9 cellular contexts compared by ENCODE assay signal in genomic region chr1:11893907-11894251, GRCh38. TPM values are rescaled to one million over a fixed set of nuclear protein-coding genes. Genes with fewer than 3 reads are reported as not detected.
DNase-seq lines count a peak whose midpoint lies in the region; ATAC-seq and TF ChIP-seq lines count a peak whose summit lies in the region.
"Had no signal": no experiment of that assay in that cellular context is flagged by ENCODE, and none has a peak within 500 bp of the region (broad histone marks: within the 10 kb centered on the region; RNA-seq: fewer than 3 reads in every experiment).

No MANE protein-coding gene starts in this region.

- H3K9ac ChIP-seq in parathyroid adenoma = no peak overlapping the region

- TF ChIP-seq CTCF in foreskin fibroblast (IDR thresholded peaks at IDR 0.05; ENCODE audit: low read depth, low read length) (peak; percentile 97), parathyroid adenoma (IDR thresholded peaks at IDR 0.05) (peak; percentile 86)

- H3K27ac ChIP-seq in parathyroid adenoma = no peak overlapping the region

- no peak overlapping the region for H3K4me3 ChIP-seq in foreskin fibroblast (ENCODE audit: low read depth in 1 of 2, low read length in 2 of 2)
- no peak overlapping the region for H3K4me3 ChIP-seq in parathyroid adenoma (ENCODE audit: low read depth, low read length)

- DNase-seq in COLO829 (ENCODE audit: low spot score) = peak; percentile 57
- DNase-seq in OCI-M1 (lab: John Stamatoyannopoulos, UW) = peak; percentile 74
- peak; percentile 50 for DNase-seq in activated T-helper 1 cell treated with Interleukin-2 at 50 U/mL for 16 hours (ENCODE audit: low read depth)
- peak in 1 of 2 donors; percentile 64 for DNase-seq in foreskin fibroblast
- peak; percentile 56 for DNase-seq in ureter (ENCODE audit: low spot score)

- no peaks in the 10 kb centered on the region for H3K9me3 ChIP-seq in parathyroid adenoma (ENCODE audit: control insufficient read depth, low read length)

- no peaks in the 10 kb centered on the region for H3K4me1 ChIP-seq in parathyroid adenoma

- H3K79me2 ChIP-seq in parathyroid adenoma = no peaks in the 10 kb centered on the region

- no peaks in the 10 kb centered on the region for H3K36me3 ChIP-seq in parathyroid adenoma (ENCODE audit: control insufficient read depth, insufficient read depth, low read length)

- H2AFZ ChIP-seq in parathyroid adenoma = no peak overlapping the region

- ATAC-seq in HG03342 (IDR thresholded peaks at IDR 0.05; ENCODE audit: unreplicated experiment) (peak; percentile 61), HG03039 (IDR thresholded peaks at IDR 0.05; ENCODE audit: unreplicated experiment) (no peak)

- H3K4me2 ChIP-seq in parathyroid adenoma (ENCODE audit: low read length) = no peak overlapping the region

- no peaks in the 10 kb centered on the region for H3K27me3 ChIP-seq in parathyroid adenoma (ENCODE audit: control insufficient read depth, insufficient read depth, low read length)

RNA-seq across cellular contexts. Expression of gene KIAA2013, which starts 32.3 kb away (rescaled TPM):
- total RNA-seq in ureter = 36.6 TPM

RNA-seq across cellular contexts. Expression of gene NPPB, which starts 35.1 kb away (rescaled TPM):
- not detected for total RNA-seq in ureter
- total RNA-seq: temporal lobe had no signal

RNA-seq across cellular contexts. Expression of gene PLOD1, which starts 40.6 kb away (rescaled TPM):
- 54.5 TPM for total RNA-seq in ureter

RNA-seq across cellular contexts. Expression of gene NPPA, which starts 46.3 kb away (rescaled TPM):
- not detected for total RNA-seq in ureter
